Comparison of ENCODE assay signal across 20 cellular contexts in genomic region chr19:46880440-46880839, GRCh38. TPM values are rescaled to one million over a fixed set of nuclear protein-coding genes. Genes with fewer than 3 reads are reported as not detected.
DNase-seq lines count a peak whose midpoint lies in the region; ATAC-seq and TF ChIP-seq lines count a peak whose summit lies in the region.
"Had no signal": no experiment of that assay in that cellular context is flagged by ENCODE, and none has a peak within 500 bp of the region (broad histone marks: within the 10 kb centered on the region; RNA-seq: fewer than 3 reads in every experiment).

No MANE protein-coding gene starts in this region.

- no peak overlapping the region for H3K4me3 Mint-ChIP-seq in WTC11
- no peak overlapping the region for H3K4me3 Mint-ChIP-seq in osteocyte (ENCODE audit: unreplicated experiment)
- no peak overlapping the region for H3K4me3 Mint-ChIP-seq in T-cell
- H3K4me3 Mint-ChIP-seq: CD4-positive, alpha-beta T cell; IgD-negative memory B cell had no signal

- H3K9me3 ChIP-seq in HCT116 (ENCODE audit: control insufficient read depth in 1 of 2, insufficient read depth in 1 of 2, low read depth in 1 of 2, low read length in 2 of 2): no peaks in the 10 kb centered on the region
- H3K9me3 ChIP-seq in PC-9 (ENCODE audit: insufficient read depth, low read depth): no peaks in the 10 kb centered on the region

- peak overlapping the region; percentile 82; the same call in 1 of the 2 replicates for H3K27ac Mint-ChIP-seq in WTC11
- peak overlapping the region; percentile 66 for H3K27ac Mint-ChIP-seq in osteocyte (ENCODE audit: unreplicated experiment)
- H3K27ac Mint-ChIP-seq in T-cell: no peak overlapping the region
- H3K27ac Mint-ChIP-seq: CD4-positive, alpha-beta T cell; IgD-negative memory B cell had no signal

- H3K9ac ChIP-seq in HCT116 (ENCODE audit: low read length): no peak overlapping the region
- H3K9ac ChIP-seq: BLaER1 treated with 17β-estradiol and CSF1 and Interleukin-3, amounts not matched to agents 10 nM and 100 nM; KMS-11 had no signal

- intact Hi-C loops in HCT116 (cut with micrococcal nuclease) (no loop called here), PC-9 (cut with micrococcal nuclease; ENCODE audit: unreplicated experiment) (no loop called here)

- no peaks in the 10 kb centered on the region for H3K27me3 Mint-ChIP-seq in WTC11 (ENCODE audit: low read depth)
- H3K27me3 Mint-ChIP-seq in osteocyte (ENCODE audit: unreplicated experiment): no peaks in the 10 kb centered on the region
- no peaks in the 10 kb centered on the region for H3K27me3 Mint-ChIP-seq in T-cell
- H3K27me3 Mint-ChIP-seq: CD4-positive, alpha-beta T cell; IgD-negative memory B cell had no signal

- BruUV-seq in HCT116 (replicated peaks; lab: Mats Ljungman, UMichigan) (no TSS peak), PC-9 (replicated peaks; lab: Mats Ljungman, UMichigan) (no TSS peak)

- no peak for TF ChIP-seq POLR2A in HCT116 (IDR thresholded peaks at IDR 0.05; ENCODE audit: borderline replicate concordance, extremely low read depth, insufficient read depth, insufficient read length)

- ATAC-seq in HCT116 (no peak), WTC11 (no peak), T-cell (replicated peaks in 1 of 4) (no peak)

- H3K4me3 ChIP-seq in ACC112 (ENCODE audit: low read depth, low read length) (no peak overlapping the region), HCT116 (replicated peaks in 1 of 2; ENCODE audit: low read depth in 1 of 2, low read length in 2 of 2) (no peak overlapping the region), PC-9 (no peak overlapping the region)
- H3K4me3 ChIP-seq: BLaER1 treated with 17β-estradiol and CSF1 and Interleukin-3, amounts not matched to agents 10 nM and 100 nM had no signal

- H3K4me2 ChIP-seq in HCT116 (ENCODE audit: low read length) (peak overlapping the region; percentile 69), PC-9 (no peak overlapping the region)
- H3K4me2 ChIP-seq: BLaER1 treated with 17β-estradiol and CSF1 and Interleukin-3, amounts not matched to agents 10 nM and 100 nM; KMS-11 had no signal

- H3K9me3 Mint-ChIP-seq in WTC11: no peaks in the 10 kb centered on the region
- no peaks in the 10 kb centered on the region for H3K9me3 Mint-ChIP-seq in osteocyte (ENCODE audit: unreplicated experiment)
- no peaks in the 10 kb centered on the region for H3K9me3 Mint-ChIP-seq in T-cell
- H3K9me3 Mint-ChIP-seq: CD4-positive, alpha-beta T cell; IgD-negative memory B cell had no signal

- peak overlapping the region; percentile 66 for H3K27ac ChIP-seq in ACC112 (ENCODE audit: low read depth, low read length)
- peak overlapping the region; percentile 66; the same call in 1 of the 2 replicates for H3K27ac ChIP-seq in HCT116 (ENCODE audit: low read depth, low read length)
- no peak overlapping the region for H3K27ac ChIP-seq in PC-9
- H3K27ac ChIP-seq: BLaER1 treated with 17β-estradiol and CSF1 and Interleukin-3, amounts not matched to agents 10 nM and 100 nM; KMS-11; RWPE1 had no signal

- RAD21 ChIA-PET in HCT116 (lab: Charles Lee; ENCODE audit: low non-redundant PET in 1 of 2, low total read pairs in 2 of 2, uncharacterized antibody in 2 of 2, unreplicated experiment in 2 of 2): no interaction called here

- TF ChIP-seq RAD21 in HCT116 (IDR thresholded peaks at IDR 0.05; ENCODE audit: low read depth): no peak

- peaks cover 6% of the 10 kb centered on the region for H3K4me1 Mint-ChIP-seq in WTC11
- peaks cover 49% of the 10 kb centered on the region for H3K4me1 Mint-ChIP-seq in osteocyte (ENCODE audit: unreplicated experiment)
- H3K4me1 Mint-ChIP-seq in T-cell: peaks cover 8 to 27% (median 23%) of the 10 kb centered on the region in 3 donors

- POLR2A ChIA-PET in HCT116 (lab: Charles Lee): interaction anchor here (0.7 kb wide), 1 partner anchor 10 kb away, joined by 3 read pairs; no protein-coding TSS in a partner anchor
- POLR2A ChIA-PET in WTC11 (lab: Charles Lee): no interaction called here
- POLR2A ChIA-PET in T-cell (lab: Charles Lee): interaction anchor here in 1 of 2 donors (0.7 kb wide), 1 partner anchor 270 kb away, joined by 4 read pairs; no protein-coding TSS in a partner anchor
- POLR2A ChIA-PET in PC-9 (lab: Charles Lee; ENCODE audit: unreplicated experiment): interaction anchor here (0.7 kb wide), 1 partner anchor 17 kb away, joined by 6 read pairs; no protein-coding TSS in a partner anchor

- H3K36me3 Mint-ChIP-seq in WTC11 (peaks cover under 1% of the 10 kb centered on the region; the same call in 1 of the 2 replicates), osteocyte (ENCODE audit: unreplicated experiment) (peaks cover 5% of the 10 kb centered on the region), T-cell (peaks cover 10% of the 10 kb centered on the region)

- no peaks in the 10 kb centered on the region for H4K20me1 ChIP-seq in HCT116 (ENCODE audit: insufficient read depth)
- peaks cover 12% of the 10 kb centered on the region for H4K20me1 ChIP-seq in PC-9 (ENCODE audit: insufficient read depth)

- H3K9me2 ChIP-seq in HCT116 (ENCODE audit: insufficient read depth) (no peaks in the 10 kb centered on the region), PC-9 (ENCODE audit: insufficient read depth) (no peaks in the 10 kb centered on the region)

- H3K79me2 ChIP-seq in ACC112 (ENCODE audit: control insufficient read depth, insufficient read depth, low read length, unreplicated experiment): peaks cover 51% of the 10 kb centered on the region
- H3K79me2 ChIP-seq in HCT116 (ENCODE audit: insufficient read depth, low read length): peaks cover 79% of the 10 kb centered on the region
- peaks cover 93% of the 10 kb centered on the region for H3K79me2 ChIP-seq in PC-9 (ENCODE audit: low read depth)

- TF ChIP-seq CTCF in HCT116 (IDR thresholded peaks at IDR 0.05 in 2 of 3, conservative IDR thresholded peaks at IDR 0.05 in 1 of 3; ENCODE audit: borderline replicate concordance in 1 of 3, insufficient read depth in 1 of 3, low read depth in 2 of 3, low read length in 2 of 3) (no peak), WTC11 (IDR thresholded peaks at IDR 0.05) (no peak), osteocyte (IDR thresholded peaks at IDR 0.05) (no peak), PC-9 (conservative IDR thresholded peaks at IDR 0.05) (no peak)

- no peak overlapping the region for H2AFZ ChIP-seq in ACC112 (ENCODE audit: low read length, unreplicated experiment)
- H2AFZ ChIP-seq in HCT116 (ENCODE audit: low read depth, low read length, poor library complexity, severe bottlenecking): no peak overlapping the region
- no peak overlapping the region for H2AFZ ChIP-seq in PC-9

- H3K27me3 ChIP-seq in ACC112 (ENCODE audit: insufficient read depth, low read length) (no peaks in the 10 kb centered on the region), HCT116 (ENCODE audit: insufficient read depth, low read length) (no peaks in the 10 kb centered on the region), PC-9 (ENCODE audit: insufficient read depth, low read depth) (no peaks in the 10 kb centered on the region)
- H3K27me3 ChIP-seq: BLaER1 treated with 17β-estradiol and CSF1 and Interleukin-3, amounts not matched to agents 10 nM and 100 nM had no signal

- DNase-seq in HCT116 (ENCODE audit: low read depth, low spot score) (no peak), WTC11 (ENCODE audit: low spot score) (no peak), osteocyte (ENCODE audit: extremely low spot score, unreplicated experiment) (no peak), T-cell (no peak), PC-9 (no peak)
- DNase-seq in activated CD4-positive, CD25-positive, alpha-beta regulatory T cell (lab: John Stamatoyannopoulos, UW): no peak
- DNase-seq: CD4-positive, alpha-beta T cell; DMS79; MM.1S; NCI-H1694; NCI-H2029 treated with DMSO at 0.1 percent for 48 hours; NCI-H446 treated with DMSO at 0.1 percent for 48 hours; NCI-H526; SHP77; SW 1271 had no signal

- H3K36me3 ChIP-seq in ACC112 (ENCODE audit: insufficient read depth, low read length): no peaks in the 10 kb centered on the region
- no peaks in the 10 kb centered on the region for H3K36me3 ChIP-seq in HCT116 (ENCODE audit: control insufficient read depth in 1 of 2, insufficient read depth in 2 of 2, low read length in 2 of 2)
- H3K36me3 ChIP-seq in PC-9 (ENCODE audit: low read depth): peaks cover 15% of the 10 kb centered on the region; the same call in 1 of the 2 replicates

- CTCF ChIA-PET in HCT116 (lab: Charles Lee): no interaction called here
- CTCF ChIA-PET in WTC11 (lab: Charles Lee): interaction anchor here (0.6 to 0.8 kb wide), 4 partner anchors 15 to 127 kb away, joined by 3 to 4 read pairs (median 4); no protein-coding TSS in a partner anchor
- CTCF ChIA-PET in T-cell (lab: Charles Lee): no interaction called here
- CTCF ChIA-PET in PC-9 (lab: Charles Lee): no interaction called here

- peaks cover 24% of the 10 kb centered on the region for H3F3A ChIP-seq in PC-9 (ENCODE audit: insufficient read depth, low read depth)

- H3K4me1 ChIP-seq in ACC112 (ENCODE audit: control insufficient read depth, insufficient read depth, low read length, unreplicated experiment) (peaks cover 26% of the 10 kb centered on the region), HCT116 (ENCODE audit: control insufficient read depth in 1 of 2, insufficient read depth in 2 of 2, low read length in 2 of 2) (peaks cover 44 to 55% of the 10 kb centered on the region in 2 experiments), PC-9 (replicated peaks; ENCODE audit: insufficient read depth) (peaks cover 33% of the 10 kb centered on the region)

TF ChIP-seq in HCT116, 20 proteins besides CTCF, POLR2A, EP300 and RAD21:
- no peak for TF ChIP-seq ZFX (IDR thresholded peaks at IDR 0.05)
- TF ChIP-seq TCF7L2 (IDR thresholded peaks at IDR 0.05; ENCODE audit: borderline replicate concordance, extremely low read depth, insufficient read depth, insufficient read length): no peak
- no peak for TF ChIP-seq ELF1 (IDR thresholded peaks at IDR 0.05; ENCODE audit: borderline replicate concordance, low read depth)
- TF ChIP-seq ZNF274 (IDR thresholded peaks at IDR 0.05; ENCODE audit: low read depth, low read length): no peak

RNA-seq across cellular contexts. Expression of gene ARHGAP35, which starts 19.6 kb away (rescaled TPM):
- 47.6 TPM for total RNA-seq in HCT116 (2021; ENCODE audit: unreplicated experiment)
- polyA plus RNA-seq in HCT116 (2012): 29.0 and 30.2 TPM in 2 replicates
- total RNA-seq in WTC11 (2021): 47.2 to 56.3 TPM (median 47.3 TPM) in 3 replicates
- 107 and 113 TPM in 2 replicates for total RNA-seq in osteocyte
- 10 to 100 TPM; 28.7 to 48.1 (median 37.7) TPM for total RNA-seq in T-cell
- total RNA-seq in PC-9 (2021): 87.8 and 104 TPM in 2 replicates

RNA-seq across cellular contexts. Expression of gene AP2S1, which starts 29.8 kb away (rescaled TPM):
- total RNA-seq in HCT116 (2021; ENCODE audit: unreplicated experiment) (296 TPM), WTC11 (2021) (232 to 249 TPM (median 234 TPM) in 3 replicates), osteocyte (226 and 229 TPM in 2 replicates), T-cell (10 to 100 TPM; 36.6 to 51.5 (median 49.1) TPM), PC-9 (2021) (332 and 411 TPM in 2 replicates)
- polyA plus RNA-seq in HCT116 (2012): 311 and 325 TPM in 2 replicates

Comparison
In these comparisons a context has a peak if more than half of its experiments do, and no peak if none do; other contexts are left out.
1. H3K27ac Mint-ChIP-seq: peak in WTC11 (single experiment) and osteocyte (single experiment); none in T-cell (0 of 2).